Comparison of ENCODE assay signal across 38 cellular contexts in the genomic region with DNA sequence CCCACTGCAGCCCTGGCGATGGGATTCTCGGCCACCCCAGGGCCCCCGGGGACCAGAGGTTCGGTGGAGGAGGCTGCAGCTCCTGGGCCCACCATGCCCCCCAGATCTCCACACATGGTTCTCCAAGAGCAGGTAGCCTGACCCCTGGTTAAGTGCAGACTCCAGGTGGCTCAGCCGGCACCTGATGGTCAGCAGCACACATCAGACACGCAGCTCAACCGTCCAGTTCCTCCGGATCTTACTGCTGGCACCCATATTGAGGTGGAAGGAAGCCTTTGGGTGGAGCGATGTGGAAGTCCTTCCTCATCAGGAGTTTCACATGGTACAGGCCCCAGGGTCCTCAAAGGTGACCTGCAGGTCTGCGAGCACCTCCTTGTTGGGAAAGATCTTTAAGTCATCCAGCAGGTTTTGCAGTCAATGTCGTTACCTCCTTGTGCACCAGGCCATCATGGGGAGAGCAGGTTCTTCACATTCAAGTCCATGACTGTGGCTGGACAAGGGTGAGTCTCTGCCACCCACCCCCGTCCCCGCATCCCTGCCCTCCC.
"Had no signal": no experiment of that assay in that cellular context is flagged by ENCODE, and none has a peak within 500 bp of the region (broad histone marks: within the 10 kb centered on the region; RNA-seq: fewer than 3 reads in every experiment).

No MANE protein-coding gene starts in this region.

- H3K27ac ChIP-seq: ascending aorta, body of pancreas, brain microvascular endothelial cell, breast epithelium, VCaP had no signal

- H3K9me3 Mint-ChIP-seq: activated B cell treated with CpG ODN at 0.5 μM for 24 hours; activated CD4-positive, alpha-beta memory T cell treated with anti-CD3 and anti-CD28 coated beads for 36 hours; activated CD4-positive, alpha-beta T cell treated with anti-CD3 and anti-CD28 coated beads, Interleukin-2, amount 10 ng/mL, durations not matched to agents 24 days and 14 days; activated CD8-positive, alpha-beta T cell treated with anti-CD3 and anti-CD28 coated beads for 36 hours; activated naive CD4-positive, alpha-beta T cell treated with anti-CD3 and anti-CD28 coated beads, Interleukin-2, amount 10 ng/mL, durations not matched to agents 7 days and 5 days; activated naive CD4-positive, alpha-beta T cell treated with anti-CD3 and anti-CD28 coated beads, Interleukin-2, amount 50 U/mL, for 24 hours; activated naive CD8-positive, alpha-beta T cell treated with anti-CD3 and anti-CD28 coated beads, Interleukin-2, amount 10 ng/mL, durations not matched to agents 7 days and 5 days; activated naive CD8-positive, alpha-beta T cell treated with anti-CD3 and anti-CD28 coated beads, Interleukin-2, amount 50 U/mL, for 24 hours; activated T-cell treated with anti-CD3 and anti-CD28 coated beads, Interleukin-2, amount 50 U/mL, for 4 hours; activated T-cell treated with anti-CD3 and anti-CD28 coated beads, Interleukin-2, amount 50 U/mL, for 72 hours; activated T-helper 1 cell treated with anti-CD3 and anti-CD28 coated beads, Interleukin-12 subunit alpha, Interleukin-12 subunit beta, Interleukin-2, Interleukin-4 antibody, amounts not matched to agents 30 ng/mL and 10 ng/mL and 1 ng/mL, durations not matched to agents 14 hours and 24 hours and 36 hours; activated T-helper 17 cell treated with anti-CD3 and anti-CD28 coated beads, Interleukin-2, amount 50 U/mL, for 72 hours; central memory CD8-positive, alpha-beta T cell; T-helper 1 cell treated with Interleukin-12 subunit alpha and Interleukin-12 subunit beta and Interleukin-4 antibody, amounts not matched to agents 30 μg/mL and 1 μg/mL, for 36 hours; T-helper 2 cell treated with Interferon-gamma antibody and Interleukin-4, amounts not matched to agents 5 μg/mL and 100 μg/mL, for 36 hours had no signal

- DNase-seq: activated B cell treated with CpG ODN at 0.5 μM for 24 hours; activated CD4-positive, alpha-beta memory T cell treated with anti-CD3 and anti-CD28 coated beads for 36 hours; activated CD4-positive, alpha-beta T cell treated with anti-CD3 and anti-CD28 coated beads for 4 hours; activated CD4-positive, alpha-beta T cell treated with anti-CD3 and anti-CD28 coated beads, Interleukin-2, amount 10 ng/mL, durations not matched to agents 24 days and 14 days; activated CD4-positive, alpha-beta T cell treated with anti-CD3 and anti-CD28 coated beads, Interleukin-2, amount 50 U/mL, for 1 hour; activated CD4-positive, alpha-beta T cell treated with anti-CD3 and anti-CD28 coated beads, Interleukin-2, amount 50 U/mL, for 4 hours; activated CD4-positive, CD25-positive, alpha-beta regulatory T cell treated with anti-CD3 and anti-CD28 coated beads, Interleukin-2, amount 50 U/mL, for 72 hours; activated CD8-positive, alpha-beta memory T cell treated with anti-CD3 and anti-CD28 coated beads, Interleukin-2, amount 50 U/mL, for 4 hours; activated CD8-positive, alpha-beta T cell treated with anti-CD3 and anti-CD28 coated beads for 36 hours; activated effector memory CD4-positive, alpha-beta T cell treated with anti-CD3 and anti-CD28 coated beads, Interleukin-2, amount 50 U/mL, for 16 hours; activated naive CD4-positive, alpha-beta T cell treated with anti-CD3 and anti-CD28 coated beads, Interleukin-2, amount 10 ng/mL, durations not matched to agents 7 days and 5 days; activated naive CD4-positive, alpha-beta T cell treated with Interleukin-2 at 50 U/mL for 16 hours; activated naive CD8-positive, alpha-beta T cell treated with anti-CD3 and anti-CD28 coated beads, Interleukin-2, amount 10 ng/mL, durations not matched to agents 7 days and 5 days; activated naive CD8-positive, alpha-beta T cell treated with anti-CD3 and anti-CD28 coated beads, Interleukin-2, amount 50 U/mL, for 24 hours; activated T-cell treated with anti-CD3 and anti-CD28 coated beads for 4 hours; activated T-cell treated with anti-CD3 and anti-CD28 coated beads, Interleukin-2, amount 50 U/mL, for 1 hour; activated T-cell treated with anti-CD3 and anti-CD28 coated beads, Interleukin-2, amount 50 U/mL, for 4 hours; activated T-cell treated with anti-CD3 and anti-CD28 coated beads, Interleukin-2, amount 50 U/mL, for 72 hours; amygdala; anterior cingulate cortex; body of pancreas; caudate nucleus; SW 1271; T-helper 1 cell; T-helper 2 cell; T-helper 9 cell had no signal

- H3K27ac Mint-ChIP-seq: activated B cell treated with CpG ODN at 0.5 μM for 24 hours; activated CD4-positive, alpha-beta memory T cell treated with anti-CD3 and anti-CD28 coated beads for 36 hours; activated CD4-positive, alpha-beta T cell treated with anti-CD3 and anti-CD28 coated beads, Interleukin-2, amount 10 ng/mL, durations not matched to agents 24 days and 14 days; activated CD8-positive, alpha-beta T cell treated with anti-CD3 and anti-CD28 coated beads for 36 hours; activated naive CD4-positive, alpha-beta T cell treated with anti-CD3 and anti-CD28 coated beads, Interleukin-2, amount 10 ng/mL, durations not matched to agents 7 days and 5 days; activated naive CD8-positive, alpha-beta T cell; activated naive CD8-positive, alpha-beta T cell treated with anti-CD3 and anti-CD28 coated beads, Interleukin-2, amount 10 ng/mL, durations not matched to agents 7 days and 5 days; activated naive CD8-positive, alpha-beta T cell treated with anti-CD3 and anti-CD28 coated beads, Interleukin-2, amount 50 U/mL, for 24 hours; activated T-cell treated with anti-CD3 and anti-CD28 coated beads, Interleukin-2, amount 50 U/mL, for 72 hours; activated T-helper 1 cell treated with anti-CD3 and anti-CD28 coated beads, Interleukin-12 subunit alpha, Interleukin-12 subunit beta, Interleukin-2, Interleukin-4 antibody, amounts not matched to agents 30 ng/mL and 10 ng/mL and 1 ng/mL, durations not matched to agents 14 hours and 24 hours and 36 hours; activated T-helper 17 cell treated with anti-CD3 and anti-CD28 coated beads, Interleukin-2, amount 50 U/mL, for 72 hours; T-helper 1 cell treated with Interleukin-12 subunit alpha and Interleukin-12 subunit beta and Interleukin-4 antibody, amounts not matched to agents 30 μg/mL and 1 μg/mL, for 36 hours; T-helper 2 cell treated with Interferon-gamma antibody and Interleukin-4, amounts not matched to agents 5 μg/mL and 100 μg/mL, for 36 hours had no signal

- H3K27me3 ChIP-seq: ascending aorta, body of pancreas, brain microvascular endothelial cell, breast epithelium had no signal

- FAIRE-seq: TTC549 had no signal

- ATAC-seq: activated CD8-positive, alpha-beta T cell treated with anti-CD3 and anti-CD28 coated beads for 36 hours; activated naive CD8-positive, alpha-beta T cell treated with anti-CD3 and anti-CD28 coated beads, Interleukin-2, amount 50 U/mL, for 24 hours; activated T-cell treated with anti-CD3 and anti-CD28 coated beads, Interleukin-2, amount 50 U/mL, for 4 hours; activated T-cell treated with anti-CD3 and anti-CD28 coated beads, Interleukin-2, amount 50 U/mL, for 72 hours; activated T-helper 17 cell treated with anti-CD3 and anti-CD28 coated beads, Interleukin-2, amount 50 U/mL, for 72 hours; body of pancreas had no signal

- H3K9me3 ChIP-seq: ascending aorta, body of pancreas, breast epithelium had no signal

- H3K36me3 ChIP-seq: ascending aorta, brain microvascular endothelial cell, breast epithelium had no signal

- H3K4me3 ChIP-seq: ascending aorta, body of pancreas, breast epithelium had no signal

- H3K27me3 Mint-ChIP-seq: activated CD4-positive, alpha-beta memory T cell treated with anti-CD3 and anti-CD28 coated beads for 36 hours; activated CD8-positive, alpha-beta T cell treated with anti-CD3 and anti-CD28 coated beads for 36 hours; activated naive CD4-positive, alpha-beta T cell treated with anti-CD3 and anti-CD28 coated beads, Interleukin-2, amount 50 U/mL, for 24 hours; activated naive CD8-positive, alpha-beta T cell; activated naive CD8-positive, alpha-beta T cell treated with anti-CD3 and anti-CD28 coated beads, Interleukin-2, amount 50 U/mL, for 24 hours had no signal

- H3K4me1 Mint-ChIP-seq: activated B cell treated with CpG ODN at 0.5 μM for 24 hours; activated CD4-positive, alpha-beta T cell treated with anti-CD3 and anti-CD28 coated beads, Interleukin-2, amount 10 ng/mL, durations not matched to agents 24 days and 14 days; activated naive CD4-positive, alpha-beta T cell treated with anti-CD3 and anti-CD28 coated beads, Interleukin-2, amount 10 ng/mL, durations not matched to agents 7 days and 5 days; activated naive CD4-positive, alpha-beta T cell treated with anti-CD3 and anti-CD28 coated beads, Interleukin-2, amount 50 U/mL, for 24 hours; activated naive CD8-positive, alpha-beta T cell treated with anti-CD3 and anti-CD28 coated beads, Interleukin-2, amount 10 ng/mL, durations not matched to agents 7 days and 5 days; activated naive CD8-positive, alpha-beta T cell treated with anti-CD3 and anti-CD28 coated beads, Interleukin-2, amount 50 U/mL, for 24 hours; activated T-helper 17 cell treated with anti-CD3 and anti-CD28 coated beads, Interleukin-2, amount 50 U/mL, for 72 hours; central memory CD8-positive, alpha-beta T cell had no signal

- H3K4me1 ChIP-seq: ascending aorta, breast epithelium had no signal

- H3K36me3 Mint-ChIP-seq: activated CD4-positive, alpha-beta memory T cell treated with anti-CD3 and anti-CD28 coated beads for 36 hours; activated naive CD4-positive, alpha-beta T cell treated with anti-CD3 and anti-CD28 coated beads, Interleukin-2, amount 10 ng/mL, durations not matched to agents 7 days and 5 days; activated naive CD4-positive, alpha-beta T cell treated with anti-CD3 and anti-CD28 coated beads, Interleukin-2, amount 50 U/mL, for 24 hours; activated naive CD8-positive, alpha-beta T cell treated with anti-CD3 and anti-CD28 coated beads, Interleukin-2, amount 10 ng/mL, durations not matched to agents 7 days and 5 days had no signal

- H3K4me3 Mint-ChIP-seq: activated B cell treated with CpG ODN at 0.5 μM for 24 hours; activated CD4-positive, alpha-beta memory T cell treated with anti-CD3 and anti-CD28 coated beads for 36 hours; activated CD4-positive, alpha-beta T cell treated with anti-CD3 and anti-CD28 coated beads, Interleukin-2, amount 10 ng/mL, durations not matched to agents 24 days and 14 days; activated CD8-positive, alpha-beta T cell treated with anti-CD3 and anti-CD28 coated beads for 36 hours; activated naive CD4-positive, alpha-beta T cell treated with anti-CD3 and anti-CD28 coated beads, Interleukin-2, amount 10 ng/mL, durations not matched to agents 7 days and 5 days; activated naive CD4-positive, alpha-beta T cell treated with anti-CD3 and anti-CD28 coated beads, Interleukin-2, amount 50 U/mL, for 24 hours; activated naive CD8-positive, alpha-beta T cell; activated naive CD8-positive, alpha-beta T cell treated with anti-CD3 and anti-CD28 coated beads, Interleukin-2, amount 10 ng/mL, durations not matched to agents 7 days and 5 days; activated naive CD8-positive, alpha-beta T cell treated with anti-CD3 and anti-CD28 coated beads, Interleukin-2, amount 50 U/mL, for 24 hours; activated T-cell treated with anti-CD3 and anti-CD28 coated beads, Interleukin-2, amount 50 U/mL, for 4 hours; activated T-cell treated with anti-CD3 and anti-CD28 coated beads, Interleukin-2, amount 50 U/mL, for 72 hours; activated T-helper 1 cell treated with anti-CD3 and anti-CD28 coated beads, Interleukin-12 subunit alpha, Interleukin-12 subunit beta, Interleukin-2, Interleukin-4 antibody, amounts not matched to agents 30 ng/mL and 10 ng/mL and 1 ng/mL, durations not matched to agents 14 hours and 24 hours and 36 hours; activated T-helper 17 cell treated with anti-CD3 and anti-CD28 coated beads, Interleukin-2, amount 50 U/mL, for 72 hours; central memory CD8-positive, alpha-beta T cell; T-helper 1 cell treated with Interleukin-12 subunit alpha and Interleukin-12 subunit beta and Interleukin-4 antibody, amounts not matched to agents 30 μg/mL and 1 μg/mL, for 36 hours; T-helper 2 cell treated with Interferon-gamma antibody and Interleukin-4, amounts not matched to agents 5 μg/mL and 100 μg/mL, for 36 hours had no signal
